ENCODE assay signal across 1 cellular context in genomic region chr22:35752172-35752832, GRCh38.
TF ChIP-seq lines count a peak whose summit lies in the region.

No MANE protein-coding gene starts in this region.

TF ChIP-seq in WTC11, 78 proteins besides CTCF, POLR2A, EP300 and RAD21 (continued from another document):
- TF ChIP-seq E2F5 (CRISPR knock-in tag; IDR thresholded peaks at IDR 0.05) (no peak), HMGXB4 (CRISPR knock-in tag; IDR thresholded peaks at IDR 0.05) (no peak), MLX (CRISPR knock-in tag; IDR thresholded peaks at IDR 0.05) (no peak), NR1H2 (CRISPR knock-in tag; IDR thresholded peaks at IDR 0.05) (no peak), ETV6 (CRISPR knock-in tag; IDR thresholded peaks at IDR 0.05) (no peak), JUN (CRISPR knock-in tag; IDR thresholded peaks at IDR 0.05) (no peak), ZNF425 (CRISPR knock-in tag; conservative IDR thresholded peaks at IDR 0.05) (no peak), ZNF281 (CRISPR knock-in tag; IDR thresholded peaks at IDR 0.05) (no peak), PREB (CRISPR knock-in tag; IDR thresholded peaks at IDR 0.05; ENCODE audit: borderline replicate concordance) (no peak), TP53 (CRISPR knock-in tag; IDR thresholded peaks at IDR 0.05) (no peak), ARID4B (CRISPR knock-in tag; IDR thresholded peaks at IDR 0.05; ENCODE audit: borderline replicate concordance) (no peak), ATF6 (CRISPR knock-in tag; IDR thresholded peaks at IDR 0.05) (no peak), ZNF121 (CRISPR knock-in tag; IDR thresholded peaks at IDR 0.05) (no peak), IRF1 (CRISPR knock-in tag; IDR thresholded peaks at IDR 0.05) (no peak), PRDM15 (CRISPR knock-in tag; IDR thresholded peaks at IDR 0.05) (no peak), ZNF138 (CRISPR knock-in tag; conservative IDR thresholded peaks at IDR 0.05) (no peak), PRRX2 (CRISPR knock-in tag; IDR thresholded peaks at IDR 0.05) (no peak)
